ENCODE assay signal across 1 cellular context in genomic region chr4:23878235-23878861, GRCh38.
TF ChIP-seq lines count a peak whose summit lies in the region.

No MANE protein-coding gene starts in this region.

TF ChIP-seq in HepG2, 621 proteins besides CTCF, POLR2A, EP300 and RAD21:
- peak; percentile 27 to 30; a peak in 2 of 4 replicates for TF ChIP-seq MAFK (conservative IDR thresholded peaks at IDR 0.05 in 1 of 2, IDR thresholded peaks at IDR 0.05 in 1 of 2; ENCODE audit: low read length in 2 of 2)
- no peak for TF ChIP-seq ZNF883 (CRISPR knock-in tag; IDR thresholded peaks at IDR 0.05; ENCODE audit: not compliant biosample characterization)
- 0 out of 2 replicates have a peak, but pooled peaks have one; percentile 10 for TF ChIP-seq ZNF543 (CRISPR knock-in tag; IDR thresholded peaks at IDR 0.05)
- no peak for TF ChIP-seq IRX3 (CRISPR knock-in tag; IDR thresholded peaks at IDR 0.05; ENCODE audit: borderline replicate concordance, low read depth)
- no peak for TF ChIP-seq ZNF34 (CRISPR knock-in tag; IDR thresholded peaks at IDR 0.05; ENCODE audit: borderline replicate concordance)
- TF ChIP-seq HHEX (CRISPR knock-in tag; IDR thresholded peaks at IDR 0.05): no peak
- no peak for TF ChIP-seq ZNF770 (CRISPR knock-in tag; IDR thresholded peaks at IDR 0.05)
- no peak for TF ChIP-seq ZNF530 (CRISPR knock-in tag; IDR thresholded peaks at IDR 0.05; ENCODE audit: low read depth)
- no peak for TF ChIP-seq ATF5 (CRISPR knock-in tag; IDR thresholded peaks at IDR 0.05; ENCODE audit: low read depth)
- no peak for TF ChIP-seq HOXD1 (CRISPR knock-in tag; IDR thresholded peaks at IDR 0.05)
- TF ChIP-seq POLR2AphosphoS2 (IDR thresholded peaks at IDR 0.05; ENCODE audit: low read depth, low read length): no peak
- TF ChIP-seq MAFF (IDR thresholded peaks at IDR 0.05; ENCODE audit: low read depth, low read length): no peak
- TF ChIP-seq ZBTB25 (CRISPR knock-in tag; IDR thresholded peaks at IDR 0.05): no peak
- TF ChIP-seq UBTF (CRISPR knock-in tag; IDR thresholded peaks at IDR 0.05): no peak
- no peak for TF ChIP-seq ELK4 (CRISPR knock-in tag; IDR thresholded peaks at IDR 0.05; ENCODE audit: borderline replicate concordance)
- no peak for TF ChIP-seq ASH2L (IDR thresholded peaks at IDR 0.05; ENCODE audit: insufficient read length, low read depth, low read length)
- TF ChIP-seq SP1 (IDR thresholded peaks at IDR 0.05): no peak
- TF ChIP-seq SP1 (CRISPR knock-in tag; IDR thresholded peaks at IDR 0.05): no peak
- TF ChIP-seq LBX2 (CRISPR knock-in tag; IDR thresholded peaks at IDR 0.05; ENCODE audit: borderline replicate concordance): no peak
- peak; percentile 1; the same call in 1 of the 2 replicates for TF ChIP-seq SNAPC4 (CRISPR knock-in tag; IDR thresholded peaks at IDR 0.05)
- no peak for TF ChIP-seq AGO2 (optimal IDR thresholded peaks at IDR 0.05; ENCODE audit: low read depth, low read length)
- TF ChIP-seq HNRNPL (IDR thresholded peaks at IDR 0.05; ENCODE audit: low read depth, low read length): no peak
- TF ChIP-seq ZNF501 (CRISPR knock-in tag; IDR thresholded peaks at IDR 0.05): peak; percentile 18; the same call in 1 of the 2 replicates
- TF ChIP-seq SOX13 (IDR thresholded peaks at IDR 0.05): no peak
- no peak; a peak in 1 of 4 replicates for TF ChIP-seq SOX13 (CRISPR knock-in tag; conservative IDR thresholded peaks at IDR 0.05 in 1 of 2, IDR thresholded peaks at IDR 0.05 in 1 of 2)
- TF ChIP-seq NFIB (CRISPR knock-in tag; IDR thresholded peaks at IDR 0.05; ENCODE audit: borderline replicate concordance): no peak
- no peak for TF ChIP-seq CENPBD1 (CRISPR knock-in tag; IDR thresholded peaks at IDR 0.05; ENCODE audit: borderline replicate concordance, low read depth)
- no peak for TF ChIP-seq DBP (CRISPR knock-in tag; IDR thresholded peaks at IDR 0.05; ENCODE audit: not compliant biosample characterization)
